8 cellular contexts compared by ENCODE assay signal in the genomic region with DNA sequence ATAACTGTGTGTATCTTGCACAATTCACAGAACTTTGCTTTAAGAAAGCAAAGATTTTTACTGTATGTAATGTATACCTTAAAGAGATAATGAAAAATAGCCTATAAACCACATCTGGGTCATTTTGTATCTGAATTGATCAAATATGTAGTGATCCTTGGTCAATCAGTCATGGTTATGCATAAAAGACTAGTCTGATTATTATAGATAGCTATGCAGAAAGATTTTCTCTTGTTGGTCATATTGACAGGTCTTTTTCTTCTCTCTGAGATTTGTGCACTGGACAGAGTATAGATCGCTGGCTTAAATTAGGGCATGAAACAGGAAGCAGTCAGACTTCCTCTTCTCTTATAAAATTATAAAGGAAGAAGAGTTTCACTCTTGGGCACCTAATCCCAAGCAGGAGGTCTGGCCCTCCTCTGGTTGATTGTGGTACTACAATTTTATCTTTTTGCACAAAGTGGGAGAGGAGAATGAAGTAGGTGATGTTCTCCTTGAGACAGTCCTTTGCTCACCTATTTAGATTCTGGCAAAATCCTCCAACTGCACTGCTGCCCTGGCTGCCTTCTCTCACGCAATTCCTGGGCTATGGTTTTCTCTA.
DNase-seq lines count a peak whose midpoint lies in the region; ATAC-seq and TF ChIP-seq lines count a peak whose summit lies in the region.

No MANE protein-coding gene starts in this region.

- no peak overlapping the region for H3T11ph ChIP-seq in H9 (ENCODE audit: low read length)

- H3K79me2 ChIP-seq in H9 (ENCODE audit: insufficient read depth, low read length): no peaks in the 10 kb centered on the region
- no peaks in the 10 kb centered on the region for H3K79me2 ChIP-seq in KMS-11 (ENCODE audit: insufficient read depth, low read depth)

- no peak overlapping the region for H4K91ac ChIP-seq in H9 (ENCODE audit: insufficient read length, low read depth, low read length)

- no peak overlapping the region for H3K4ac ChIP-seq in H9 (ENCODE audit: low read depth, low read length)

- no peak overlapping the region for H2BK120ac ChIP-seq in H9 (ENCODE audit: low read depth, low read length, poor library complexity, severe bottlenecking)

- no peak overlapping the region for H2BK15ac ChIP-seq in H9 (ENCODE audit: low read depth, low read length)

- peak; percentile 34 to 44 for ATAC-seq in left cardiac atrium

- intact Hi-C loops in activated CD4-positive, alpha-beta T cell treated with anti-CD3 and anti-CD28 coated beads, Interleukin-2, amount 10 ng/mL, durations not matched to agents 24 days and 14 days (cut with micrococcal nuclease): loop anchor here (5.0 kb wide), 1 partner anchor 280 kb away; no protein-coding TSS in a partner anchor
- intact Hi-C loops in left cardiac atrium (cut with DNase I) (loop anchor here in 1 of 2 donors (10.0 kb wide), 1 partner anchor 477 kb away; no protein-coding TSS in a partner anchor), stomach (cut with DNase I; ENCODE audit: low total_unique reads) (loop anchor here (5.0 kb wide), 1 partner anchor 480 kb away; no protein-coding TSS in a partner anchor)

- H3K36me3 ChIP-seq in KMS-11 (ENCODE audit: insufficient read depth): no peaks in the 10 kb centered on the region
- H3K36me3 ChIP-seq in stomach: no peaks in the 10 kb centered on the region

- no peak overlapping the region for H3K23ac ChIP-seq in H9 (ENCODE audit: insufficient read length, low read depth, low read length)

- no peak overlapping the region for H3K4me3 Mint-ChIP-seq in activated CD4-positive, alpha-beta T cell treated with anti-CD3 and anti-CD28 coated beads, Interleukin-2, amount 10 ng/mL, durations not matched to agents 24 days and 14 days
- H3K4me3 Mint-ChIP-seq in H9: no peak overlapping the region

- H3K56ac ChIP-seq in H9 (ENCODE audit: insufficient read length, low read depth, low read length): no peak overlapping the region

- no peaks in the 10 kb centered on the region for H3K4me1 Mint-ChIP-seq in activated CD4-positive, alpha-beta T cell treated with anti-CD3 and anti-CD28 coated beads, Interleukin-2, amount 10 ng/mL, durations not matched to agents 24 days and 14 days
- H3K4me1 Mint-ChIP-seq in H9: no peaks in the 10 kb centered on the region

- H3K27me3 ChIP-seq in H9 (ENCODE audit: insufficient read depth, low read length): no peaks in the 10 kb centered on the region
- no peaks in the 10 kb centered on the region for H3K27me3 ChIP-seq in KMS-11 (ENCODE audit: insufficient read depth, low read depth)
- H3K27me3 ChIP-seq in stomach: no peaks in the 10 kb centered on the region

- H4K8ac ChIP-seq in H9 (replicated peaks; ENCODE audit: insufficient read length, low read depth, low read length): no peak overlapping the region

- no CpG with 5 or more reads among the region's 2 CpGs for WGBS in H9 (ENCODE audit: extremely low coverage, insufficient read length, low lambda C conversion rate)
- WGBS in stomach, 5 donors: 18 to 27% (median 25%) methylated on average over 2 of the region's 2 CpGs

- H2BK5ac ChIP-seq in H9 (ENCODE audit: insufficient read length, low read length): no peak overlapping the region

- no peak overlapping the region for H3K18ac ChIP-seq in H9 (ENCODE audit: insufficient read length, low read depth, low read length)

- no peak overlapping the region for H3K27ac Mint-ChIP-seq in activated CD4-positive, alpha-beta T cell treated with anti-CD3 and anti-CD28 coated beads, Interleukin-2, amount 10 ng/mL, durations not matched to agents 24 days and 14 days
- H3K27ac Mint-ChIP-seq in H9: no peak overlapping the region

- no peak overlapping the region for H2BK12ac ChIP-seq in H9 (ENCODE audit: insufficient read length, low read depth, low read length)

- no peaks in the 10 kb centered on the region for H3K79me1 ChIP-seq in H9 (ENCODE audit: insufficient read depth, low read depth, low read length, poor library complexity, severe bottlenecking)

- H3K4me3 ChIP-seq in KMS-11 (IDR thresholded peaks at IDR 0.05; ENCODE audit: insufficient read depth, low read depth, low read length) (no peak overlapping the region), stomach (no peak overlapping the region)

- no peak overlapping the region for H3K14ac ChIP-seq in H9 (ENCODE audit: insufficient read depth, low read length)

- no peak overlapping the region for H2AK5ac ChIP-seq in H9 (ENCODE audit: insufficient read length, low read length)

- H2AFZ ChIP-seq in H9 (ENCODE audit: low read length): no peak overlapping the region
- H2AFZ ChIP-seq in KMS-11 (ENCODE audit: low read depth): no peak overlapping the region

- H3K4me1 ChIP-seq in H9 (ENCODE audit: insufficient read depth, low read length) (no peaks in the 10 kb centered on the region), KMS-11 (ENCODE audit: low read depth, poor library complexity, severe bottlenecking) (peaks cover 5% of the 10 kb centered on the region), stomach (no peaks in the 10 kb centered on the region)

- H3K9me3 Mint-ChIP-seq in activated CD4-positive, alpha-beta T cell treated with anti-CD3 and anti-CD28 coated beads, Interleukin-2, amount 10 ng/mL, durations not matched to agents 24 days and 14 days: no peaks in the 10 kb centered on the region
- H3K9me3 Mint-ChIP-seq in H9: peaks cover 0 to 6% of the 10 kb centered on the region in 2 experiments; a peak in 2 of 5 replicates

- no peaks in the 10 kb centered on the region for H3K23me2 ChIP-seq in H9 (ENCODE audit: insufficient read length, low read depth, low read length, poor library complexity, severe bottlenecking)

- no peak overlapping the region for H3K27ac ChIP-seq in H9 (ENCODE audit: insufficient read length, low read depth, low read length)
- H3K27ac ChIP-seq in KMS-11: no peak overlapping the region
- H3K27ac ChIP-seq in VCaP: no peak overlapping the region
- no peak overlapping the region for H3K27ac ChIP-seq in stomach

- no peak overlapping the region for H2BK20ac ChIP-seq in H9 (ENCODE audit: low read depth, low read length, poor library complexity, severe bottlenecking)

- TF ChIP-seq POLR2A in stomach (IDR thresholded peaks at IDR 0.05): no peak

- no peaks in the 10 kb centered on the region for H3K27me3 Mint-ChIP-seq in activated CD4-positive, alpha-beta T cell treated with anti-CD3 and anti-CD28 coated beads, Interleukin-2, amount 10 ng/mL, durations not matched to agents 24 days and 14 days
- no peaks in the 10 kb centered on the region for H3K27me3 Mint-ChIP-seq in H9 (ENCODE audit: low read depth)

- no peak for TF ChIP-seq EP300 in stomach (IDR thresholded peaks at IDR 0.05)

- H3K9ac ChIP-seq in H9 (ENCODE audit: extremely low read depth, insufficient read length, low read length) (no peak overlapping the region), KMS-11 (no peak overlapping the region)

- TF ChIP-seq CTCF in H9 (conservative IDR thresholded peaks at IDR 0.05): peak; percentile 67
- TF ChIP-seq CTCF in KMS-11 (conservative IDR thresholded peaks at IDR 0.05; ENCODE audit: low read depth, low read length): peak; percentile 69
- TF ChIP-seq CTCF in VCaP (conservative IDR thresholded peaks at IDR 0.05): peak; percentile 77
- peak in 5 of 7 experiments; percentile 31 to 57 (median 39) for TF ChIP-seq CTCF in stomach (IDR thresholded peaks at IDR 0.05)

- no peak overlapping the region for H3K4me2 ChIP-seq in H9 (ENCODE audit: insufficient read depth, insufficient read length, low read length)
- no peak overlapping the region for H3K4me2 ChIP-seq in KMS-11

- peak; percentile 67 for DNase-seq in activated CD4-positive, alpha-beta T cell treated with anti-CD3 and anti-CD28 coated beads, Interleukin-2, amount 10 ng/mL, durations not matched to agents 24 days and 14 days
- DNase-seq in activated CD4-positive, alpha-beta T cell treated with anti-CD3 and anti-CD28 coated beads for 1 hour: no peak
- DNase-seq in H9 (peak; percentile 26), left cardiac atrium (no peak), stomach (no peak), NCI-H446 treated with DMSO at 0.1 percent for 48 hours (lab: John Stamatoyannopoulos, UW) (no peak)

- H3K9me3 ChIP-seq in H9 (ENCODE audit: control insufficient read depth, low read depth, low read length) (no peaks in the 10 kb centered on the region), stomach (no peaks in the 10 kb centered on the region)

- no peak overlapping the region for H4K5ac ChIP-seq in H9 (ENCODE audit: insufficient read length, low read depth, low read length)

- H3K36me3 Mint-ChIP-seq in activated CD4-positive, alpha-beta T cell treated with anti-CD3 and anti-CD28 coated beads, Interleukin-2, amount 10 ng/mL, durations not matched to agents 24 days and 14 days (ENCODE audit: low read depth): no peaks in the 10 kb centered on the region
- peaks cover 0 to 2% (median 0%) of the 10 kb centered on the region in 3 experiments; a peak in 2 of 7 replicates for H3K36me3 Mint-ChIP-seq in H9 (ENCODE audit: insufficient read depth in 1 of 3, low read depth in 3 of 3)

- H4K20me1 ChIP-seq in H9 (ENCODE audit: control insufficient read depth, insufficient read depth, insufficient read length): no peaks in the 10 kb centered on the region
- H4K20me1 ChIP-seq in KMS-11 (ENCODE audit: insufficient read depth): no peaks in the 10 kb centered on the region

Comparison
In these comparisons a context has a peak if more than half of its experiments do, and no peak if none do; other contexts are left out.
1. DNase-seq: peak in activated CD4-positive, alpha-beta T cell treated with anti-CD3 and anti-CD28 coated beads, Interleukin-2, amount 10 ng/mL, durations not matched to agents 24 days and 14 days (single experiment) and H9 (single experiment); none in activated CD4-positive, alpha-beta T cell treated with anti-CD3 and anti-CD28 coated beads for 1 hour (single experiment), left cardiac atrium (single experiment), stomach (single experiment) and NCI-H446 treated with DMSO at 0.1 percent for 48 hours (single experiment).
2. Peak in every context shown above with its lines, with median percentiles within 50 percentile points of each other: CTCF ChIP-seq.